22 cellular contexts compared by ENCODE assay signal in the genomic region with DNA sequence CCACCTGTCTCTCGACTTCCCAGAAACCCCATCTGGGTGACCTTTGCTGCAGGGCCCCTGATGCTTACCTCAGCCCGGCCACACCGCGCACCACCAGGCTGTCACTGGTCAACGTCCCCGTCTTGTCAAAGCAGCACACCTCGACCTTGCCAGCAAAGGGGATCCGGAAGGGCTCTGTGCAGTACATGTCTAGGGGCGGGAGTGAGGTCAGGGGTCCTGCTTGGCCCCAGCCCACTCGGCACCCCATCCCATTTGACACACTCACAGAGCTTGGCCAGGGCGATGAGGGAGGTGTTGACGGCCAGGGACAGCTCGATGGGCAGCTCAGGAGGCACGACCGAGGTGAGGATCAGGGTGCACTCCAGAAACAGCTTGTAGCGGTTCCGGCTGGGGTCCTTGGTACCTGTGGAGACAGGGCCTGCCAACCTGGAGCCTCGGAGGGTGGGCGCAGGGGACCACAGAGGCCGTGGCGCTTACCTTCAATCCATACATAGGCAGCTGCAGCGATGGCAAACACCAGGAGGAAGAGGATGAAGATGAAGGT. TPM values are rescaled to one million over a fixed set of nuclear protein-coding genes. Genes with fewer than 3 reads are reported as not detected.
"Had no signal": no experiment of that assay in that cellular context is flagged by ENCODE, and none has a peak within 500 bp of the region (broad histone marks: within the 10 kb centered on the region; RNA-seq: fewer than 3 reads in every experiment).

No MANE protein-coding gene starts in this region.

- H3K4me3 Mint-ChIP-seq: activated B cell treated with CpG ODN at 0.5 μM for 24 hours; activated naive CD8-positive, alpha-beta T cell; dendritic cell treated with granulocyte-macrophage colony-stimulating factor and Interleukin-4, amounts not matched to agents 40 ng/mL and 50 ng/mL, for 4 days; stimulated activated naive B cell treated with anti-CD40 and anti-IgM and Interleukin-4, amounts not matched to agents 10 μg/mL and 1 μg/mL and 100 μg/mL, for 72 hours; T-cell had no signal

- H3K27ac Mint-ChIP-seq: activated B cell treated with CpG ODN at 0.5 μM for 24 hours; activated naive CD8-positive, alpha-beta T cell; dendritic cell treated with granulocyte-macrophage colony-stimulating factor and Interleukin-4, amounts not matched to agents 40 ng/mL and 50 ng/mL, for 4 days; stimulated activated naive B cell treated with anti-CD40 and anti-IgM and Interleukin-4, amounts not matched to agents 10 μg/mL and 1 μg/mL and 100 μg/mL, for 72 hours; T-cell had no signal

- H3K4me1 ChIP-seq: pancreas had no signal

- FAIRE-seq: endothelial cell of umbilical vein, islet of Langerhans, pancreas had no signal

- H3K9me3 Mint-ChIP-seq: activated B cell treated with CpG ODN at 0.5 μM for 24 hours; dendritic cell treated with granulocyte-macrophage colony-stimulating factor and Interleukin-4, amounts not matched to agents 40 ng/mL and 50 ng/mL, for 4 days; stimulated activated naive B cell treated with anti-CD40 and anti-IgM and Interleukin-4, amounts not matched to agents 10 μg/mL and 1 μg/mL and 100 μg/mL, for 72 hours; T-cell had no signal

- H3K27me3 ChIP-seq: pancreas, upper lobe of left lung had no signal

- H3K4me2 ChIP-seq: smooth muscle cell had no signal

- DNase-seq: activated B cell treated with CpG ODN at 0.5 μM for 24 hours; activated CD4-positive, alpha-beta T cell treated with anti-CD3 and anti-CD28 coated beads for 4 hours; activated CD8-positive, alpha-beta memory T cell treated with anti-CD3 and anti-CD28 coated beads for 24 hours; activated CD8-positive, alpha-beta memory T cell treated with anti-CD3 and anti-CD28 coated beads, Interleukin-2, amount 50 U/mL, for 48 hours; activated gamma-delta T cell; effector CD8-positive, alpha-beta T cell; hippocampal formation; stimulated activated CD4-positive, alpha-beta T cell treated with anti-CD3 and anti-CD28 coated beads, Interleukin-4, amount 100 ng/mL, for 4 hours; stimulated activated naive B cell treated with anti-CD40 and anti-IgM and Interleukin-4, amounts not matched to agents 10 μg/mL and 1 μg/mL and 100 μg/mL, for 72 hours; T-cell; T-helper 9 cell had no signal

- H3K27ac ChIP-seq: pancreas, thoracic aorta, upper lobe of left lung had no signal

- H3K4me3 ChIP-seq: pancreas, smooth muscle cell, thoracic aorta, upper lobe of left lung had no signal

- ATAC-seq: pancreas; sciatic nerve; stimulated activated naive B cell treated with anti-CD40 and anti-IgM and Interleukin-4, amounts not matched to agents 10 μg/mL and 1 μg/mL and 100 μg/mL, for 72 hours; T-cell had no signal

- H3K9me3 ChIP-seq: pancreas, thoracic aorta, upper lobe of left lung had no signal

RNA-seq across cellular contexts. Expression of a gene that starts 36.6 kb away (rescaled TPM):
- total RNA-seq: endothelial cell of umbilical vein, glomerular endothelial cell, lung microvascular endothelial cell, thoracic aorta had no signal
- polyA plus RNA-seq: endothelial cell of umbilical vein had no signal
